ENCODE assay signal across 24 cellular contexts in genomic region chr11:65300621-65301290, GRCh38. TPM values are rescaled to one million over a fixed set of nuclear protein-coding genes. Genes with fewer than 3 reads are reported as not detected.
DNase-seq lines count a peak whose midpoint lies in the region; ATAC-seq and TF ChIP-seq lines count a peak whose summit lies in the region.
"Had no signal": no experiment of that assay in that cellular context is flagged by ENCODE, and none has a peak within 500 bp of the region (broad histone marks: within the 10 kb centered on the region; RNA-seq: fewer than 3 reads in every experiment).

No MANE protein-coding gene starts in this region.

- no peak for TF ChIP-seq EP300 in gastroesophageal sphincter (IDR thresholded peaks at IDR 0.05)

- no peak for TF ChIP-seq CTCF in right atrium auricular region (IDR thresholded peaks at IDR 0.05)
- TF ChIP-seq CTCF in gastroesophageal sphincter (IDR thresholded peaks at IDR 0.05): no peak
- TF ChIP-seq CTCF in vagina (IDR thresholded peaks at IDR 0.05): no peak
- TF ChIP-seq CTCF in WERI-Rb-1 (IDR thresholded peaks at IDR 0.05; ENCODE audit: low read depth, low read length): no peak

- DNase-seq in Right ventricle myocardium superior (peak; percentile 30), right atrium auricular region (ENCODE audit: low spot score) (no peak), posterior vena cava (ENCODE audit: low spot score) (peak; percentile 62), vagina (ENCODE audit: extremely low spot score in 2 of 2) (no peak), NCI-H748 (lab: John Stamatoyannopoulos, UW; ENCODE audit: unreplicated experiment) (no peak), WERI-Rb-1 (no peak)
- DNase-seq: 8988T; activated CD8-positive, alpha-beta memory T cell treated with anti-CD3 and anti-CD28 coated beads, Interleukin-2, amount 10 ng/mL, durations not matched to agents 7 days and 5 days; activated T-cell treated with anti-CD3 and anti-CD28 coated beads, Interleukin-2, amount 50 U/mL, for 48 hours; CD4-positive, alpha-beta T cell; cerebellar nuclear complex; EL; heart right ventricle; NCI-H1092 treated with DMSO at 0.1 percent for 48 hours; NCI-H187; NCI-H2171; NCI-H510A treated with DMSO at 0.1 percent for 48 hours; SHP77 treated with DMSO at 0.1 percent for 48 hours; stimulated activated CD4-positive, alpha-beta T cell treated with anti-CD3 and anti-CD28 coated beads, Interleukin-1b, Interleukin-23, amount 100 ng/mL, for 48 hours; SW 1271; T1000 had no signal

- H3K27ac ChIP-seq in right atrium auricular region (no peak overlapping the region), gastroesophageal sphincter (peak overlapping the region in 3 of 4 donors; percentile 57 to 94 (median 59)), vagina (peak overlapping the region; percentile 17), WERI-Rb-1 (no peak overlapping the region; the same call in 1 of the 2 replicates)
- H3K27ac ChIP-seq: skin epidermis had no signal

- no peak for TF ChIP-seq POLR2A in gastroesophageal sphincter (IDR thresholded peaks at IDR 0.05)
- no peak for TF ChIP-seq POLR2A in vagina (IDR thresholded peaks at IDR 0.05)

- intact Hi-C loops in Right ventricle myocardium superior (cut with DNase I) (no loop called here), posterior vena cava (cut with DNase I) (loop anchor here in 1 of 2 donors (1.0 kb wide), 1 partner anchor 31 kb away; no protein-coding TSS in a partner anchor), vagina (cut with DNase I) (no loop called here)

- no peaks in the 10 kb centered on the region for H3K9me3 ChIP-seq in right atrium auricular region
- H3K9me3 ChIP-seq in gastroesophageal sphincter: no peaks in the 10 kb centered on the region
- H3K9me3 ChIP-seq in vagina: no peaks in the 10 kb centered on the region
- H3K9me3 ChIP-seq in WERI-Rb-1 (ENCODE audit: severe bottlenecking): no peaks in the 10 kb centered on the region
- H3K9me3 ChIP-seq: heart right ventricle had no signal

- ATAC-seq in Right ventricle myocardium superior (ENCODE audit: poor library complexity) (no peak), gastroesophageal sphincter (no peak), HG02588 (IDR thresholded peaks at IDR 0.05; ENCODE audit: unreplicated experiment) (no peak)
- ATAC-seq: activated CD8-positive, alpha-beta memory T cell treated with anti-CD3 and anti-CD28 coated beads, Interleukin-2, amount 10 ng/mL, durations not matched to agents 7 days and 5 days had no signal

- H3K4me3 ChIP-seq in right atrium auricular region (no peak overlapping the region), gastroesophageal sphincter (no peak overlapping the region), vagina (no peak overlapping the region), WERI-Rb-1 (ENCODE audit: low read depth, low read length) (no peak overlapping the region)
- H3K4me3 ChIP-seq: heart right ventricle, skin epidermis had no signal

- WGBS in gastroesophageal sphincter (ENCODE audit: low coverage in 1 of 2), 2 donors: 83 to 90% methylated on average over 13 to 14 of the region's 17 CpGs

- H3K4me1 ChIP-seq in right atrium auricular region: peaks cover 0 to 62% of the 10 kb centered on the region in 2 donors
- H3K4me1 ChIP-seq in gastroesophageal sphincter: peaks cover 9 to 78% (median 45%) of the 10 kb centered on the region in 3 donors
- peaks cover 60% of the 10 kb centered on the region for H3K4me1 ChIP-seq in vagina

- H3K27me3 ChIP-seq in right atrium auricular region (no peaks in the 10 kb centered on the region), gastroesophageal sphincter (no peaks in the 10 kb centered on the region), vagina (no peaks in the 10 kb centered on the region), WERI-Rb-1 (ENCODE audit: insufficient read depth, low read depth, severe bottlenecking) (no peaks in the 10 kb centered on the region)
- H3K27me3 ChIP-seq: heart right ventricle had no signal

- H3K36me3 ChIP-seq in right atrium auricular region: no peaks in the 10 kb centered on the region
- peaks cover 0 to 2% of the 10 kb centered on the region in 2 donors for H3K36me3 ChIP-seq in gastroesophageal sphincter
- peaks cover 0 to 3% of the 10 kb centered on the region in 2 donors for H3K36me3 ChIP-seq in vagina
- H3K36me3 ChIP-seq in WERI-Rb-1: peaks cover 49% of the 10 kb centered on the region

RNA-seq across cellular contexts. Expression of gene CDC42EP2, which starts 13.9 kb away (rescaled TPM):
- total RNA-seq in Right ventricle myocardium superior: 14.0 TPM
- 10 to 100 TPM; 14.4 to 31.0 TPM for total RNA-seq in right atrium auricular region
- 10 to 100 TPM; 26.3 to 63.4 (median 42.8) TPM for total RNA-seq in gastroesophageal sphincter
- total RNA-seq in posterior vena cava: 10 to 100 TPM; 15.7 to 16.2 TPM
- 27.7 TPM for total RNA-seq in vagina

RNA-seq across cellular contexts. Expression of gene DPF2, which starts 32.9 kb away (rescaled TPM):
- total RNA-seq in Right ventricle myocardium superior (49.3 TPM), right atrium auricular region (10 to 100 TPM; 46.3 TPM), gastroesophageal sphincter (10 to 100 TPM; 42.5 to 72.7 (median 62.1) TPM), posterior vena cava (10 to 100 TPM; 38.2 to 55.6 TPM), vagina (33.1 TPM)

RNA-seq across cellular contexts. Expression of gene POLA2, which starts 39.0 kb away (rescaled TPM):
- 4.9 TPM for total RNA-seq in Right ventricle myocardium superior
- 10 to 100 TPM in 1 of 2 donors, 1 to 10 TPM in 1; 4.5 to 12.4 TPM for total RNA-seq in right atrium auricular region
- total RNA-seq in gastroesophageal sphincter: 10 to 100 TPM in 2 of 4 donors, 1 to 10 TPM in 2; 7.7 to 18.5 (median 13.2) TPM
- 1 to 10 TPM; 6.0 to 6.1 TPM for total RNA-seq in posterior vena cava
- total RNA-seq in vagina: 9.6 TPM

RNA-seq across cellular contexts. Expression of gene TIGD3, which starts 53.8 kb away (rescaled TPM):
- total RNA-seq in Right ventricle myocardium superior (1.0 TPM), right atrium auricular region (under 1 TPM in 1 of 2 donors, not detected in 1; 0.22 TPM), gastroesophageal sphincter (under 1 TPM in 2 of 4 donors, not detected in 2; 0.27 to 0.67 TPM), posterior vena cava (not detected), vagina (not detected)

Comparison
In these comparisons a context has a peak if more than half of its experiments do, and no peak if none do; other contexts are left out.
1. DNase-seq: peak in Right ventricle myocardium superior (single experiment) and posterior vena cava (single experiment); none in right atrium auricular region (single experiment), vagina (0 of 2), NCI-H748 (single experiment) and WERI-Rb-1 (single experiment).
2. H3K27ac ChIP-seq: peak in gastroesophageal sphincter (3 of 4) and vagina (single experiment); none in right atrium auricular region (0 of 2) and WERI-Rb-1 (single experiment).